In the genomic region with DNA sequence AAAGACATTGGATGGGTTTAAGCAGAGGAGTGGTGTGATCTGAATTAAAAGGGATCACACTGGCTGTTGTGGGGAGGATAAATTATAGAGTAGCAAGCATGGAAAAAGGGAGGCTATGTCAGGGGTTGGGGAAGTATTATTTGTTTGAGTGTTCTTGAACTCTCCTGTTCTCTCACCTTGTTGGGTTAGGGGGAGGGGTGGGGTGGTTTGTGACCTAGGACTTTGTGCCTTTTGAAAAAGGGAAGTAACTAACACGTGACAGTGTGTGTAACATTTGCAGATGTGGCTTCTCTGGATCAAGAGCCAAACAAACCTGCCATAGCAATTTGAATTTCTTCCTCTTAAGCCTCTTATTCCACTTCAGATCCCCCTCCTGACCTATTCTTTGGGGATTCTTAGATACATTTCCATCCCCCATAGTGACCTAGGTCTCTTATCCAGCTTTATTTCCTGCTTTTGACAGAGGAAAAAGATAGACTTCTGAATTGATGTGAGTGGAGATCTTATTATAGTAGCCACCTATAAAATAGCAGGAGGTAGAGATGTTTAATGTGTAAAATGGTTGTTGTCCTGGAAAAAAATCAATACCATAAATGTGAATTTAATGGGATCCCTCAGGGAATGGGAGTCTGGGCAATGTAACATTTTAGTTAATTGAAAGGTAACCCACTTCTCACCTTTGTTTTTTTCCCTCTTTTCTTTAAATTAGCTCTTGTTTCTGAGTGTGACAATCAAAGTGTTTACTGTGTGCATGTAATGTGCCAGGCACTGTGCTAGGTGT, we compare ENCODE assay signal across 9 cellular contexts.
DNase-seq lines count a peak whose midpoint lies in the region; ATAC-seq, FAIRE-seq and TF ChIP-seq lines count a peak whose summit lies in the region.
"Had no signal": no experiment of that assay in that cellular context is flagged by ENCODE, and none has a peak within 500 bp of the region (broad histone marks: within the 10 kb centered on the region; RNA-seq: fewer than 3 reads in every experiment).

No MANE protein-coding gene starts in this region.

- TF ChIP-seq CTCF in Loucy (conservative IDR thresholded peaks at IDR 0.05; ENCODE audit: low read length) (no peak), K562 (IDR thresholded peaks at IDR 0.05 in 2 of 3, conservative IDR thresholded peaks at IDR 0.05 in 1 of 3; ENCODE audit: insufficient read depth in 2 of 3, low read depth in 1 of 3, low read length in 3 of 3) (no peak), PC-9 (conservative IDR thresholded peaks at IDR 0.05) (no peak)

- BruUV-seq in K562 (replicated peaks; lab: Mats Ljungman, UMichigan) = no TSS peak
- no TSS peak for BruUV-seq in PC-9 (replicated peaks; lab: Mats Ljungman, UMichigan)

- 0% methylated on average over 1 of the region's 1 CpG for WGBS in K562 (ENCODE audit: insufficient coverage, low coverage, missing lambda C conversion rate)

- H3K4me3 ChIP-seq in Loucy (ENCODE audit: low read length, poor library complexity, severe bottlenecking) (no peak overlapping the region), K562 (no peak overlapping the region), PC-9 (no peak overlapping the region)

- in situ Hi-C loops in K562 (cut with MboI) = no loop called here

- peak overlapping the region; percentile 76; the same call in 1 of the 2 replicates for H2AFZ ChIP-seq in Loucy (ENCODE audit: low read length)
- peak overlapping the region; percentile 40 for H2AFZ ChIP-seq in K562 (ENCODE audit: low read depth, low read length)
- H2AFZ ChIP-seq in PC-9 = no peak overlapping the region

- H3K36me3 ChIP-seq in Loucy (ENCODE audit: insufficient read depth, low read length) (no peaks in the 10 kb centered on the region), K562 (ENCODE audit: control insufficient read depth, insufficient read depth, low read length) (no peaks in the 10 kb centered on the region), PC-9 (ENCODE audit: low read depth) (no peaks in the 10 kb centered on the region)

- H4K20me1 ChIP-seq in Loucy (ENCODE audit: insufficient read depth, low read length, poor library complexity, severe bottlenecking) = no peaks in the 10 kb centered on the region
- no peaks in the 10 kb centered on the region for H4K20me1 ChIP-seq in K562 (replicated peaks; ENCODE audit: control insufficient read depth, insufficient read depth, low read length)
- H4K20me1 ChIP-seq in PC-9 (ENCODE audit: insufficient read depth) = no peaks in the 10 kb centered on the region

- H3K9me3 ChIP-seq in Loucy (ENCODE audit: insufficient read depth, low read depth, low read length) (no peaks in the 10 kb centered on the region), K562 (replicated peaks; ENCODE audit: control insufficient read depth, insufficient read depth, low read depth, low read length) (no peaks in the 10 kb centered on the region), PC-9 (ENCODE audit: insufficient read depth, low read depth) (no peaks in the 10 kb centered on the region)

- H3K4me2 ChIP-seq in Loucy (ENCODE audit: low read depth, low read length, poor library complexity, severe bottlenecking) (no peak overlapping the region), K562 (ENCODE audit: insufficient read depth, low read length) (no peak overlapping the region), PC-9 (no peak overlapping the region)

- DNase-seq in K562 (ENCODE audit: extremely low read depth in 1 of 4, low spot score in 3 of 4) (peak in 1 of 4 experiments; percentile 15), HCEC 1CT (no peak), PC-9 (no peak), NCI-H446 treated with DMSO at 0.1 percent for 48 hours (lab: John Stamatoyannopoulos, UW) (no peak)

- H3K27ac ChIP-seq in K562 (ENCODE audit: extremely low read depth, low read depth, low read length) = no peak overlapping the region
- H3K27ac ChIP-seq in PC-9 = no peak overlapping the region

- H3K9me2 ChIP-seq in Loucy (replicated peaks; ENCODE audit: low read depth, low read length) = no peaks in the 10 kb centered on the region
- H3K9me2 ChIP-seq in PC-9 (ENCODE audit: insufficient read depth) = no peaks in the 10 kb centered on the region

- H3K9me1 ChIP-seq in K562 (ENCODE audit: control insufficient read depth, insufficient read depth, low read length) = no peaks in the 10 kb centered on the region

- H3K79me2 ChIP-seq in Loucy (ENCODE audit: insufficient read depth, low read length) (no peaks in the 10 kb centered on the region), K562 (ENCODE audit: control insufficient read depth, insufficient read depth, low read length) (no peaks in the 10 kb centered on the region), PC-9 (ENCODE audit: low read depth) (no peaks in the 10 kb centered on the region)

- CTCF ChIA-PET in K562 (lab: Yijun Ruan, JAX; ENCODE audit: low intra/inter-chr PET ratio) = no interaction called here
- CTCF ChIA-PET in PC-9 (lab: Charles Lee) = no interaction called here

- no peak for TF ChIP-seq EP300 in K562 (IDR thresholded peaks at IDR 0.05; ENCODE audit: low read length)

- intact Hi-C loops in K562 (cut with micrococcal nuclease) = no loop called here
- intact Hi-C loops in PC-9 (cut with micrococcal nuclease; ENCODE audit: unreplicated experiment) = no loop called here

- ATAC-seq in GM18508 (IDR thresholded peaks at IDR 0.05; ENCODE audit: insufficient read depth, unreplicated experiment) = peak; percentile 60
- peak; percentile 65 for ATAC-seq in GM21723 (IDR thresholded peaks at IDR 0.05; ENCODE audit: unreplicated experiment)
- peak; percentile 58 for ATAC-seq in K562
- no peak for ATAC-seq in GM18520 (IDR thresholded peaks at IDR 0.05; ENCODE audit: unreplicated experiment)

- H3F3A ChIP-seq in Loucy (ENCODE audit: low read depth) (no peaks in the 10 kb centered on the region), PC-9 (ENCODE audit: insufficient read depth, low read depth) (peaks cover 4% of the 10 kb centered on the region; the same call in 1 of the 2 replicates)

- no peak for TF ChIP-seq RAD21 in K562 (CRISPR knock-in tag; conservative IDR thresholded peaks at IDR 0.05 in 1 of 2, IDR thresholded peaks at IDR 0.05 in 1 of 2)

- H3K27me3 ChIP-seq in Loucy (ENCODE audit: insufficient read depth, low read length, poor library complexity, severe bottlenecking) = no peaks in the 10 kb centered on the region
- H3K27me3 ChIP-seq in K562 (ENCODE audit: control insufficient read depth in 2 of 2, insufficient read depth in 2 of 2, low read length in 2 of 2) = no peaks in the 10 kb centered on the region
- H3K27me3 ChIP-seq in PC-9 (ENCODE audit: insufficient read depth, low read depth) = no peaks in the 10 kb centered on the region

- POLR2A ChIA-PET in K562 (lab: Yijun Ruan, JAX) (no interaction called here), PC-9 (lab: Charles Lee; ENCODE audit: unreplicated experiment) (no interaction called here)

- peaks cover 9% of the 10 kb centered on the region for H3K4me1 ChIP-seq in Loucy (ENCODE audit: insufficient read depth, low read length, poor library complexity, severe bottlenecking)
- no peaks in the 10 kb centered on the region; a peak in 2 of 5 replicates for H3K4me1 ChIP-seq in K562 (replicated peaks in 1 of 2; ENCODE audit: control insufficient read depth in 2 of 2, insufficient read depth in 2 of 2, low read length in 2 of 2)
- peaks cover 6% of the 10 kb centered on the region for H3K4me1 ChIP-seq in PC-9 (replicated peaks; ENCODE audit: insufficient read depth)

- FAIRE-seq in K562 (lab: Jason Lieb, UNC) = no peak
- FAIRE-seq: endometrium had no signal

- no peak for TF ChIP-seq POLR2A in K562 (conservative IDR thresholded peaks at IDR 0.05)

- H3K9ac ChIP-seq in Loucy (ENCODE audit: low read depth, low read length, poor library complexity, severe bottlenecking) (no peak overlapping the region), K562 (ENCODE audit: insufficient read depth in 1 of 2, low read depth in 2 of 2, low read length in 2 of 2) (no peak overlapping the region)

TF ChIP-seq in K562, 482 proteins besides CTCF, POLR2A, EP300 and RAD21:
- TF ChIP-seq, protein P1, sequence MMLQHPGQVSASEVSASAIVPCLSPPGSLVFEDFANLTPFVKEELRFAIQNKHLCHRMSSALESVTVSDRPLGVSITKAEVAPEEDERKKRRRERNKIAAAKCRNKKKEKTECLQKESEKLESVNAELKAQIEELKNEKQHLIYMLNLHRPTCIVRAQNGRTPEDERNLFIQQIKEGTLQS (IDR thresholded peaks at IDR 0.05) = no peak
- TF ChIP-seq, protein P1 (CRISPR knock-in tag; conservative IDR thresholded peaks at IDR 0.05) = no peak
- TF ChIP-seq, protein P2, sequence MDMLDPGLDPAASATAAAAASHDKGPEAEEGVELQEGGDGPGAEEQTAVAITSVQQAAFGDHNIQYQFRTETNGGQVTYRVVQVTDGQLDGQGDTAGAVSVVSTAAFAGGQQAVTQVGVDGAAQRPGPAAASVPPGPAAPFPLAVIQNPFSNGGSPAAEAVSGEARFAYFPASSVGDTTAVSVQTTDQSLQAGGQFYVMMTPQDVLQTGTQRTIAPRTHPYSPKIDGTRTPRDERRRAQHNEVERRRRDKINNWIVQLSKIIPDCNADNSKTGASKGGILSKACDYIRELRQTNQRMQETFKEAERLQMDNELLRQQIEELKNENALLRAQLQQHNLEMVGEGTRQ (CRISPR knock-in tag; IDR thresholded peaks at IDR 0.05) = peak; percentile 18; the same call in 1 of the 2 replicates
- TF ChIP-seq ZNF316 (IDR thresholded peaks at IDR 0.05) (no peak), BHLHE40 (IDR thresholded peaks at IDR 0.05; ENCODE audit: low read length) (peak; percentile 41; the same call in 1 of the 2 replicates), RAD51 (IDR thresholded peaks at IDR 0.05; ENCODE audit: borderline replicate concordance, low read depth) (peak; percentile 43), SRSF3 (IDR thresholded peaks at IDR 0.05; ENCODE audit: insufficient read depth, low read length) (no peak), DIDO1 (tag; IDR thresholded peaks at IDR 0.05; ENCODE audit: low read depth) (no peak)
- TF ChIP-seq, protein P3, sequence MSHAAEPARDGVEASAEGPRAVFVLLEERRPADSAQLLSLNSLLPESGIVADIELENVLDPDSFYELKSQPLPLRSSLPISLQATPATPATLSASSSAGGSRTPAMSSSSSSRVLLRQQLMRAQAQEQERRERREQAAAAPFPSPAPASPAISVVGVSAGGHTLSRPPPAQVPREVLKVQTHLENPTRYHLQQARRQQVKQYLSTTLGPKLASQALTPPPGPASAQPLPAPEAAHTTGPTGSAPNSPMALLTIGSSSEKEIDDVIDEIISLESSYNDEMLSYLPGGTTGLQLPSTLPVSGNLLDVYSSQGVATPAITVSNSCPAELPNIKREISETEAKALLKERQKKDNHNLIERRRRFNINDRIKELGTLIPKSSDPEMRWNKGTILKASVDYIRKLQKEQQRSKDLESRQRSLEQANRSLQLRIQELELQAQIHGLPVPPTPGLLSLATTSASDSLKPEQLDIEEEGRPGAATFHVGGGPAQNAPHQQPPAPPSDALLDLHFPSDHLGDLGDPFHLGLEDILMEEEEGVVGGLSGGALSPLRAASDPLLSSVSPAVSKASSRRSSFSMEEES (CRISPR knock-in tag; IDR thresholded peaks at IDR 0.05) = peak; percentile 15; the same call in 1 of the 2 replicates
